8 cellular contexts compared by ENCODE assay signal in the genomic region with DNA sequence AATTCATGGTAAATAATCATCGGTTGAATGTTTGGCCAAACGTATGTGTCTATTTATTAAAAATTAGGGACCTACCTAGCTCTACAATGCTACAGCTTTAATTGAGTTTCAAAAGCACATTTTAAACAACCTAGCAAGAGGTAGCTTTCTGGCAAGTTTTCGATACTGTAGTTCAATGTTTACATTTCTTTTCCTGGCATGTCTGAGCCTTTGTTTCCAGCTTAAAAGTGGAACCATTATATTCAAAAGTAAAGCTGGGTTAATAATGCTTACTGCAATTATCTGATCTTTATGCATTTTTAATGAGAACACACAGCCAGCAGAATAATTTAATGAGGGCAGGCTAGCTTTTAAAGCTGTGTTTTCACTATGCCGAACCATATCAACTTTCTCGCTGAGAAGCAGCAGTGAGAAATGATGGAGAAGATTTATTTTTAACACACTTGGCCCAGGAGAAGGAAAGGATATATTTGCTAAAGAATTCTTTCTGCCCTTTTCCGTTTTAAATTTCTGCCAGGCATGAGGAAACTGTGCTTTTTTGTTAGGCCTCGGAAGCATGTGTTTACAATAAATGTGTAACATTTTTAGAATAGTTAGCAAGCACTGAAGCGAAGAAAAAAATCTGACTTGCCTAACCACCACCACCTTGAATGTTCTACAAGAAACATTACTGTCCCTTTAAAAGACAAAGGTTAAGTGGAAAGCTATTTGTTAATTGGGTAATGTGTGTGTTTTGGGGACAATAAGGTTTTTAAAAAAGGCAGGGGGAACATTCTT. TPM values are rescaled to one million over a fixed set of nuclear protein-coding genes. Genes with fewer than 3 reads are reported as not detected.
DNase-seq lines count a peak whose midpoint lies in the region; ATAC-seq, FAIRE-seq and TF ChIP-seq lines count a peak whose summit lies in the region.

No MANE protein-coding gene starts in this region.

- H3K9me3 ChIP-seq in PC-3 (ENCODE audit: low read length) (no peaks in the 10 kb centered on the region), trophoblast cell (ENCODE audit: insufficient read depth, low read depth, low read length) (no peaks in the 10 kb centered on the region)

- H2AFZ ChIP-seq in PC-3 (ENCODE audit: low read length), result peak overlapping the region; percentile 37
- no peak overlapping the region for H2AFZ ChIP-seq in trophoblast cell (ENCODE audit: insufficient read depth, low read length, poor library complexity)

- H4K8ac ChIP-seq in trophoblast cell (ENCODE audit: low read depth, low read length), result no peak overlapping the region

- TF ChIP-seq CTCF in PC-3 (conservative IDR thresholded peaks at IDR 0.05; ENCODE audit: low read depth, low read length), result no peak
- TF ChIP-seq CTCF in D721Med (IDR thresholded peaks at IDR 0.05; ENCODE audit: insufficient read depth, missing control alignments), result no peak

- intact Hi-C loops in PC-3 (cut with micrococcal nuclease), result loop anchor here (1.0 to 5.0 kb wide), 7 partner anchors 35 to 209 kb away; a partner anchor contains a TSS

- no peak for TF ChIP-seq POLR2A in erythroblast (IDR thresholded peaks at IDR 0.05; ENCODE audit: low read length)

- DNase-seq in NCI-H82 (lab: John Stamatoyannopoulos, UW), result peak; percentile 29
- DNase-seq in NCI-H82 treated with DMSO at 0.1 percent for 48 hours (lab: John Stamatoyannopoulos, UW; ENCODE audit: unreplicated experiment), result no peak
- peak; percentile 34 for DNase-seq in PC-3
- peak; percentile 32 to 70 for DNase-seq in erythroblast (lab: John Stamatoyannopoulos, UW)
- DNase-seq in trophoblast cell, result peak in 1 of 2 donors; percentile 71
- no peak for DNase-seq in activated gamma-delta T cell (lab: John Stamatoyannopoulos, UW)
- no peak for DNase-seq in D721Med (ENCODE audit: insufficient read length, low spot score)
- no peak for DNase-seq in cerebellum (ENCODE audit: low spot score)

- no TSS peak for BruUV-seq in PC-3 (replicated peaks; lab: Mats Ljungman, UMichigan)

- H3K27me3 ChIP-seq in PC-3 (ENCODE audit: low read length), result no peaks in the 10 kb centered on the region
- no peaks in the 10 kb centered on the region for H3K27me3 ChIP-seq in trophoblast cell (ENCODE audit: insufficient read depth, low read length)

- H3K9me2 ChIP-seq in PC-3 (replicated peaks; ENCODE audit: low read length), result no peaks in the 10 kb centered on the region

- ATAC-seq in PC-3, result no peak

- no peak overlapping the region for H2AK5ac ChIP-seq in trophoblast cell (ENCODE audit: low read length)

- H3K14ac ChIP-seq in trophoblast cell (ENCODE audit: low read length), result no peak overlapping the region

- FAIRE-seq in D721Med (lab: Jason Lieb, UNC), result no peak

- H3K27ac ChIP-seq in PC-3 (ENCODE audit: low read length), result peak overlapping the region; percentile 70
- peak overlapping the region; percentile 85 for H3K27ac ChIP-seq in trophoblast cell (ENCODE audit: low read depth, low read length)

- H2BK5ac ChIP-seq in trophoblast cell (ENCODE audit: low read depth, low read length, poor library complexity), result no peak overlapping the region

- H4K12ac ChIP-seq in trophoblast cell (ENCODE audit: low read depth, low read length), result no peak overlapping the region

- POLR2A ChIA-PET in PC-3 (lab: Charles Lee; ENCODE audit: unreplicated experiment), result interaction anchor here (0.6 to 1.2 kb wide), 4 partner anchors 33 to 113 kb away, joined by 3 to 14 read pairs (median 6); no protein-coding TSS in a partner anchor

- H3K9ac ChIP-seq in PC-3 (ENCODE audit: low read length), result peak overlapping the region; percentile 69
- H3K9ac ChIP-seq in trophoblast cell (ENCODE audit: low read length), result peak overlapping the region; percentile 49

- no peak overlapping the region for H2BK12ac ChIP-seq in trophoblast cell (ENCODE audit: low read length)

- H3K79me1 ChIP-seq in trophoblast cell (ENCODE audit: low read length), result peaks cover 22% of the 10 kb centered on the region

- no peaks in the 10 kb centered on the region for H4K20me1 ChIP-seq in PC-3 (ENCODE audit: low read length)

- no peak overlapping the region for H4K91ac ChIP-seq in trophoblast cell (ENCODE audit: low read depth, low read length)

- no peak overlapping the region for H3K18ac ChIP-seq in trophoblast cell (ENCODE audit: low read length)

- H3K79me2 ChIP-seq in PC-3 (ENCODE audit: low read length) (peaks cover 57% of the 10 kb centered on the region), trophoblast cell (ENCODE audit: control insufficient read depth, insufficient read depth, low read length, poor library complexity) (peaks cover 16% of the 10 kb centered on the region)

- H3K4me1 ChIP-seq in PC-3 (ENCODE audit: insufficient read depth, low read length) (peaks cover 37% of the 10 kb centered on the region), trophoblast cell (ENCODE audit: control insufficient read depth in 1 of 2, insufficient read depth in 2 of 2, low read length in 2 of 2) (peaks cover 9 to 17% of the 10 kb centered on the region in 2 experiments)

- H3K4me2 ChIP-seq in PC-3 (ENCODE audit: low read length) (peak overlapping the region; percentile 96), trophoblast cell (ENCODE audit: low read length) (peak overlapping the region; percentile 84)

- no peak overlapping the region for H3K23ac ChIP-seq in trophoblast cell (ENCODE audit: low read length)

- H3K4ac ChIP-seq in trophoblast cell (ENCODE audit: low read depth, low read length), result peak overlapping the region; percentile 61

- no peaks in the 10 kb centered on the region for H3K36me3 ChIP-seq in PC-3 (ENCODE audit: low read depth, low read length)
- H3K36me3 ChIP-seq in trophoblast cell (ENCODE audit: control insufficient read depth in 1 of 2, insufficient read depth in 2 of 2, low read length in 2 of 2), result peaks cover 3 to 5% of the 10 kb centered on the region in 2 experiments

- H3K4me3 ChIP-seq in PC-3 (ENCODE audit: low read length), result peak overlapping the region; percentile 92
- H3K4me3 ChIP-seq in trophoblast cell (ENCODE audit: low read depth, low read length), result no peak overlapping the region

- no CpG with 5 or more reads among the region's 8 CpGs for WGBS in trophoblast cell (ENCODE audit: extremely low coverage, insufficient coverage, insufficient read length)

- H3F3A ChIP-seq in PC-3 (ENCODE audit: low read length, unreplicated experiment), result no peaks in the 10 kb centered on the region

- no peak overlapping the region for H2BK120ac ChIP-seq in trophoblast cell (ENCODE audit: insufficient read depth, low read length, poor library complexity)

- CTCF ChIA-PET in PC-3 (lab: Charles Lee), result interaction anchor here (0.6 to 1.8 kb wide), 2 partner anchors 24 to 113 kb away, joined by 3 to 12 read pairs; no protein-coding TSS in a partner anchor

RNA-seq across cellular contexts. Expression of a gene that starts 1.0 kb away (rescaled TPM):
- 10.3 and 17.8 TPM in 2 replicates for total RNA-seq in PC-3 (2014; rRNA removed)
- polyA plus RNA-seq in trophoblast cell (2013), result 173 and 175 TPM in 2 replicates
- 34.3 TPM for total RNA-seq in cerebellum

Comparison
In these comparisons a context has a peak if more than half of its experiments do, and no peak if none do; other contexts are left out.
1. DNase-seq: peak in NCI-H82 (single experiment), PC-3 (single experiment) and erythroblast (2 of 2); none in NCI-H82 treated with DMSO at 0.1 percent for 48 hours (single experiment), activated gamma-delta T cell (single experiment), D721Med (single experiment) and cerebellum (single experiment).